8 cellular contexts compared by ENCODE assay signal in the genomic region with DNA sequence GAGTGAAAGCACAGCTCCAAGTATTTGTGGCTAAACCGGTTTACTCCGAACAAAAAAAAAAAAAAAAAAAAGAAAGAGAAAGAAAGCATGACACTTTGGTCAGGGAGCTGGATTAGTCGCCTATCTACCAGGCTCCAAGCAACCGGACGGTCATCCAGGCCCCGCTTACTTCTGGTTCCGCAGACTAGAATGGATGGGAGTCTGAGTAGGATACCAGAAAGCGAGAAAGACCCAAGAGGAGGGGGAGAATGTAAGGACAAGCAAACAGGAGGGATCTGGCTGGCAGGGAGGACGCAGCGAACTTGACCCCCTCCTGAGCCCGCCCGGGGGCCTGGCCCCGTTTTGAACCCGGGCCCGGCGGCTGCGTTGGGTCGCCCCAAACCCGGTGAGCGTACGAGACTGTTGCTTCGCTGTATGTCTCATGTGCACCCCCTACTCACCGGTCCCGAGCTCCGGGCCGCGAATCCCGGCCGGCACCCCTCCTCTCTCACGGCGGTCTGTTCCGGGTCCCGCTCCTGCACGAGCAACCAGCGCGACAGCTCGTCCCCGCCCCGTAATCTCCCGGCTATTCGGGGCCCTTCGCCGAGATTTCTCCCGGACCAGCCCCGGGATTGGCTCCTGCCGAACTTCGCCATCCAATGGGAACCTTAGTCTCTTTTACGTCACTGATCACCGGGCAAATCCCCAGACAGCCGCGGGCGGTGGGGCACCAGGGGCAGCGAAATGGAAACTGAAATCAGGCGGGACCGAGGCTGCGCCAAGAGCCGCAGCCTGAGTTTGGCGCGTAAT. TPM values are rescaled to one million over a fixed set of nuclear protein-coding genes. Genes with fewer than 3 reads are reported as not detected.
A peak's percentile ranks its signal among the peaks of the same experiment; 100 is the strongest.
DNase-seq lines count a peak whose midpoint lies in the region; ATAC-seq and TF ChIP-seq lines count a peak whose summit lies in the region.

A gene with protein sequence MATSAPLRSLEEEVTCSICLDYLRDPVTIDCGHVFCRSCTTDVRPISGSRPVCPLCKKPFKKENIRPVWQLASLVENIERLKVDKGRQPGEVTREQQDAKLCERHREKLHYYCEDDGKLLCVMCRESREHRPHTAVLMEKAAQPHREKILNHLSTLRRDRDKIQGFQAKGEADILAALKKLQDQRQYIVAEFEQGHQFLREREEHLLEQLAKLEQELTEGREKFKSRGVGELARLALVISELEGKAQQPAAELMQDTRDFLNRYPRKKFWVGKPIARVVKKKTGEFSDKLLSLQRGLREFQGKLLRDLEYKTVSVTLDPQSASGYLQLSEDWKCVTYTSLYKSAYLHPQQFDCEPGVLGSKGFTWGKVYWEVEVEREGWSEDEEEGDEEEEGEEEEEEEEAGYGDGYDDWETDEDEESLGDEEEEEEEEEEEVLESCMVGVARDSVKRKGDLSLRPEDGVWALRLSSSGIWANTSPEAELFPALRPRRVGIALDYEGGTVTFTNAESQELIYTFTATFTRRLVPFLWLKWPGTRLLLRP (minus strand): TSS at position 542 of the 789 bp plus-strand sequence. CDS start 14,303 bp downstream, outside the sequence.

- no peaks in the 10 kb centered on the region for H3K9me3 ChIP-seq in upper lobe of right lung

- H3K27me3 ChIP-seq in upper lobe of right lung, result no peaks in the 10 kb centered on the region

- H3K36me3 ChIP-seq in upper lobe of right lung, result no peaks in the 10 kb centered on the region

- no peak for TF ChIP-seq CTCF in GM13977 (IDR thresholded peaks at IDR 0.05; ENCODE audit: extremely low read depth, insufficient read depth, missing control alignments)
- no peak for TF ChIP-seq CTCF in upper lobe of right lung (IDR thresholded peaks at IDR 0.05)

- H3K4me1 Mint-ChIP-seq in T-helper 1 cell treated with Interleukin-12 subunit alpha and Interleukin-12 subunit beta and Interleukin-4 antibody, amounts not matched to agents 30 μg/mL and 1 μg/mL, for 36 hours (ENCODE audit: low read depth), result peaks cover 43% of the 10 kb centered on the region

- intact Hi-C loops in left cardiac atrium (cut with DNase I), result loop anchor here in 1 of 2 donors (10.0 kb wide), 1 partner anchor 112 kb away; a partner anchor contains a TSS
- intact Hi-C loops in posterior vena cava (cut with DNase I), result no loop called here
- intact Hi-C loops in upper lobe of right lung (cut with DNase I), result no loop called here

- no peaks in the 10 kb centered on the region for H3K9me3 Mint-ChIP-seq in T-helper 1 cell treated with Interleukin-12 subunit alpha and Interleukin-12 subunit beta and Interleukin-4 antibody, amounts not matched to agents 30 μg/mL and 1 μg/mL, for 36 hours

- no peaks in the 10 kb centered on the region for H3K27me3 Mint-ChIP-seq in T-helper 1 cell treated with Interleukin-12 subunit alpha and Interleukin-12 subunit beta and Interleukin-4 antibody, amounts not matched to agents 30 μg/mL and 1 μg/mL, for 36 hours (ENCODE audit: low read depth)

- H3K36me3 Mint-ChIP-seq in T-helper 1 cell treated with Interleukin-12 subunit alpha and Interleukin-12 subunit beta and Interleukin-4 antibody, amounts not matched to agents 30 μg/mL and 1 μg/mL, for 36 hours (ENCODE audit: low read depth), result peaks cover 15% of the 10 kb centered on the region

- peak within 1 kb of the TSS; percentile 99 for H3K27ac ChIP-seq in upper lobe of right lung

- peak; percentile 72 for ATAC-seq in HG02884 (IDR thresholded peaks at IDR 0.05; ENCODE audit: unreplicated experiment)
- ATAC-seq in left cardiac atrium, result peak; percentile 96
- peak; percentile 95 for ATAC-seq in upper lobe of right lung

- peaks cover 42% of the 10 kb centered on the region for H3K4me1 ChIP-seq in upper lobe of right lung

- peak within 1 kb of the TSS; percentile 91 for H3K4me3 ChIP-seq in upper lobe of right lung

- peak within 1 kb of the TSS; percentile 99 for H3K27ac Mint-ChIP-seq in T-helper 1 cell treated with Interleukin-12 subunit alpha and Interleukin-12 subunit beta and Interleukin-4 antibody, amounts not matched to agents 30 μg/mL and 1 μg/mL, for 36 hours

- in situ Hi-C loops in GM13977 (cut with MboI; ENCODE audit: low pct_unique_long_range_greater_than_20kb, low sequenced_read_pairs, unreplicated experiment), result no loop called here

- DNase-seq in GM13977 (ENCODE audit: low spot score) (peak; percentile 98), NCI-H1694 (lab: John Stamatoyannopoulos, UW) (peak; percentile 94), amniotic stem cell (lab: John Stamatoyannopoulos, UW) (peak; percentile 95), left cardiac atrium (peak; percentile 97), posterior vena cava (ENCODE audit: low spot score) (peak; percentile 99), upper lobe of right lung (peak; percentile 98)

- H3K4me3 Mint-ChIP-seq in T-helper 1 cell treated with Interleukin-12 subunit alpha and Interleukin-12 subunit beta and Interleukin-4 antibody, amounts not matched to agents 30 μg/mL and 1 μg/mL, for 36 hours, result peak within 1 kb of the TSS; percentile 99

RNA-seq across cellular contexts. Expression of the gene that starts here (rescaled TPM):
- 10 to 100 TPM; 22.1 to 24.1 TPM for total RNA-seq in left cardiac atrium
- total RNA-seq in posterior vena cava, result 10 to 100 TPM; 36.0 to 37.0 TPM
- 48.1 TPM for total RNA-seq in upper lobe of right lung

Comparison
In these comparisons a context has a peak if more than half of its experiments do, and no peak if none do; other contexts are left out.
1. Peak in every context shown above with its lines: DNase-seq, ATAC-seq, H3K4me3 ChIP-seq and H3K27ac ChIP-seq.